Comparison of ENCODE assay signal across 1 cellular context in genomic region chr4:2462218-2462991, GRCh38.
A peak's percentile ranks its signal among the peaks of the same experiment; 100 is the strongest.
TF ChIP-seq lines count a peak whose summit lies in the region.

No MANE protein-coding gene starts in this region.

TF ChIP-seq in K562, 482 proteins besides CTCF, POLR2A, EP300 and RAD21 (continued from another document and continues in another):
- TF ChIP-seq EWSR1 (IDR thresholded peaks at IDR 0.05; ENCODE audit: borderline replicate concordance, low read depth, partially characterized antibody) (no peak), ZNF224 (CRISPR knock-in tag; IDR thresholded peaks at IDR 0.05) (peak; percentile 49; the same call in 1 of the 2 replicates), KDM2B (CRISPR knock-in tag; IDR thresholded peaks at IDR 0.05) (no peak), POLR2G (IDR thresholded peaks at IDR 0.05; ENCODE audit: low read depth, low read length) (peak; percentile 74), BRD4 (IDR thresholded peaks at IDR 0.05) (no peak), XRCC3 (IDR thresholded peaks at IDR 0.05) (no peak), MYBL2 (IDR thresholded peaks at IDR 0.05; ENCODE audit: low read depth) (no peak), MYBL2 (CRISPR knock-in tag; IDR thresholded peaks at IDR 0.05; ENCODE audit: borderline replicate concordance) (no peak), GTF3C2 (IDR thresholded peaks at IDR 0.05; ENCODE audit: borderline replicate concordance, extremely low read depth, insufficient read length) (no peak), CEBPB (tag; IDR thresholded peaks at IDR 0.05) (no peak), TBL1XR1 (IDR thresholded peaks at IDR 0.05; ENCODE audit: low read length in 2 of 2) (no peak), HES1 (IDR thresholded peaks at IDR 0.05; ENCODE audit: low read depth) (no peak), ZNF232 (CRISPR knock-in tag; IDR thresholded peaks at IDR 0.05) (no peak), SMARCA4 (IDR thresholded peaks at IDR 0.05) (no peak), ZSCAN32 (CRISPR knock-in tag; IDR thresholded peaks at IDR 0.05) (no peak), NR2C2 (CRISPR knock-in tag; IDR thresholded peaks at IDR 0.05) (no peak), NR2C2 (tag; IDR thresholded peaks at IDR 0.05) (no peak), KAT7 (CRISPR knock-in tag; IDR thresholded peaks at IDR 0.05; ENCODE audit: borderline replicate concordance) (no peak), SNIP1 (IDR thresholded peaks at IDR 0.05; ENCODE audit: low read depth) (no peak), E2F1 (CRISPR knock-in tag; IDR thresholded peaks at IDR 0.05) (peak; percentile 61; the same call in 1 of the 2 replicates), MLLT1 (IDR thresholded peaks at IDR 0.05) (no peak), HCFC1 (IDR thresholded peaks at IDR 0.05; ENCODE audit: low read depth, low read length) (no peak), PTBP1 (IDR thresholded peaks at IDR 0.05; ENCODE audit: low read depth, low read length) (no peak), ETS1 (conservative IDR thresholded peaks at IDR 0.05; ENCODE audit: control insufficient read depth, low read depth, low read length) (peak; percentile 58; the same call in 1 of the 2 replicates), RBM22 (IDR thresholded peaks at IDR 0.05; ENCODE audit: low read depth, low read length, poor library complexity, severe bottlenecking) (peak; percentile 27), ZNF512 (tag; IDR thresholded peaks at IDR 0.05) (no peak), ZNF639 (CRISPR knock-in tag; conservative IDR thresholded peaks at IDR 0.05 in 1 of 2, IDR thresholded peaks at IDR 0.05 in 1 of 2) (peak in 1 of 2 experiments; percentile 22; a peak in 1 of 4 replicates), TEAD2 (tag; IDR thresholded peaks at IDR 0.05) (no peak), MAZ (CRISPR knock-in tag; conservative IDR thresholded peaks at IDR 0.05 in 1 of 2, IDR thresholded peaks at IDR 0.05 in 1 of 2) (peak in 1 of 2 experiments; percentile 55; a peak in 2 of 4 replicates), ZNF57 (CRISPR knock-in tag; IDR thresholded peaks at IDR 0.05) (no peak), MTA2 (IDR thresholded peaks at IDR 0.05; ENCODE audit: low read depth) (no peak), GMEB1 (CRISPR knock-in tag; IDR thresholded peaks at IDR 0.05) (no peak), ZHX1 (conservative IDR thresholded peaks at IDR 0.05; ENCODE audit: low read length) (no peak), CREB5 (CRISPR knock-in tag; IDR thresholded peaks at IDR 0.05) (no peak), RUNX1 (IDR thresholded peaks at IDR 0.05; ENCODE audit: low read depth) (no peak), NFXL1 (CRISPR knock-in tag; IDR thresholded peaks at IDR 0.05) (no peak), ZFP30 (CRISPR knock-in tag; IDR thresholded peaks at IDR 0.05; ENCODE audit: borderline replicate concordance) (no peak), ZNF586 (CRISPR knock-in tag; conservative IDR thresholded peaks at IDR 0.05) (no peak), ZBTB7A (IDR thresholded peaks at IDR 0.05; ENCODE audit: borderline replicate concordance, control insufficient read depth, low read depth, low read length) (peak; percentile 63; the same call in 1 of the 2 replicates), ELK1 (CRISPR knock-in tag; IDR thresholded peaks at IDR 0.05) (no peak), GABPB2 (CRISPR knock-in tag; conservative IDR thresholded peaks at IDR 0.05) (no peak), PTTG1 (tag; IDR thresholded peaks at IDR 0.05; ENCODE audit: low read depth) (no peak), MEF2A (IDR thresholded peaks at IDR 0.05; ENCODE audit: control insufficient read depth, low read depth, low read length) (no peak)
